8 cellular contexts compared by ENCODE assay signal in genomic region chr13:31199849-31200635, GRCh38. TPM values are rescaled to one million over a fixed set of nuclear protein-coding genes. Genes with fewer than 3 reads are reported as not detected.
DNase-seq lines count a peak whose midpoint lies in the region; ATAC-seq and TF ChIP-seq lines count a peak whose summit lies in the region.

Gene B3GLCT, plus strand, starts transcription at chr13:31199975. Its CDS starts 110 bp downstream, at chr13:31200085.

- 0 out of 2 replicates have a peak, but pooled peaks cover 5% of the 10 kb centered on the region for H3F3A ChIP-seq in SU-DHL-6 (ENCODE audit: insufficient read depth)

- peaks cover 20 to 24% of the 10 kb centered on the region in 2 experiments for H3K4me1 Mint-ChIP-seq in H9
- H3K4me1 Mint-ChIP-seq in activated naive CD8-positive, alpha-beta T cell treated with anti-CD3 and anti-CD28 coated beads, Interleukin-2, amount 50 U/mL, for 24 hours: peaks cover 40% of the 10 kb centered on the region

- no peaks in the 10 kb centered on the region for H3K23me2 ChIP-seq in H9 (ENCODE audit: insufficient read length, low read depth, low read length, poor library complexity, severe bottlenecking)

- no peaks in the 10 kb centered on the region for H4K20me1 ChIP-seq in H9 (ENCODE audit: control insufficient read depth, insufficient read depth, insufficient read length)
- no peaks in the 10 kb centered on the region for H4K20me1 ChIP-seq in SU-DHL-6 (ENCODE audit: low read depth, low read length)

- H3K9me3 Mint-ChIP-seq in H9: peaks cover 0 to 2% of the 10 kb centered on the region in 2 experiments; a peak in 3 of 5 replicates
- H3K9me3 Mint-ChIP-seq in activated naive CD8-positive, alpha-beta T cell treated with anti-CD3 and anti-CD28 coated beads, Interleukin-2, amount 50 U/mL, for 24 hours: no peaks in the 10 kb centered on the region

- H3K79me1 ChIP-seq in H9 (ENCODE audit: insufficient read depth, low read depth, low read length, poor library complexity, severe bottlenecking) (no peaks in the 10 kb centered on the region), trophoblast cell (ENCODE audit: low read length) (peaks cover 7% of the 10 kb centered on the region)

- no peaks in the 10 kb centered on the region for H3K9me3 ChIP-seq in H9 (ENCODE audit: control insufficient read depth, low read depth, low read length)
- H3K9me3 ChIP-seq in SU-DHL-6 (ENCODE audit: insufficient read depth, low read length): no peaks in the 10 kb centered on the region
- no peaks in the 10 kb centered on the region for H3K9me3 ChIP-seq in cardiac muscle cell (ENCODE audit: low read depth)
- no peaks in the 10 kb centered on the region for H3K9me3 ChIP-seq in trophoblast cell (ENCODE audit: insufficient read depth, low read depth, low read length)
- H3K9me3 ChIP-seq in tibial nerve: no peaks in the 10 kb centered on the region

- H2BK5ac ChIP-seq in H9 (ENCODE audit: insufficient read length, low read length) (no peak within 1 kb of the TSS), trophoblast cell (ENCODE audit: low read depth, low read length, poor library complexity) (peak within 1 kb of the TSS; percentile 95)

- H4K8ac ChIP-seq in H9 (replicated peaks; ENCODE audit: insufficient read length, low read depth, low read length) (no peak within 1 kb of the TSS), trophoblast cell (ENCODE audit: low read depth, low read length) (peak within 1 kb of the TSS; percentile 97)

- TF ChIP-seq CTCF in GM06990 (IDR thresholded peaks at IDR 0.05; ENCODE audit: insufficient read depth, low read length, poor library complexity, severe bottlenecking): peak; percentile 42
- TF ChIP-seq CTCF in H9 (conservative IDR thresholded peaks at IDR 0.05): peak; percentile 84
- TF ChIP-seq CTCF in SU-DHL-6 (IDR thresholded peaks at IDR 0.05; ENCODE audit: insufficient read depth, low read length, poor library complexity, severe bottlenecking): peak; percentile 66
- TF ChIP-seq CTCF in cardiac muscle cell (IDR thresholded peaks at IDR 0.05; ENCODE audit: low read depth, low read length): peak; percentile 70
- TF ChIP-seq CTCF in tibial nerve (IDR thresholded peaks at IDR 0.05): peak; percentile 68 to 97 (median 94)

- H3K27ac ChIP-seq in H9 (ENCODE audit: insufficient read length, low read depth, low read length): no peak within 1 kb of the TSS
- peak within 1 kb of the TSS; percentile 86 for H3K27ac ChIP-seq in SU-DHL-6 (ENCODE audit: low read depth, low read length)
- peak within 1 kb of the TSS; percentile 94 for H3K27ac ChIP-seq in cardiac muscle cell
- H3K27ac ChIP-seq in trophoblast cell (ENCODE audit: low read depth, low read length): peak within 1 kb of the TSS; percentile 99
- H3K27ac ChIP-seq in tibial nerve: peak within 1 kb of the TSS; percentile 92 to 99 (median 96)

- H4K91ac ChIP-seq in H9 (ENCODE audit: insufficient read length, low read depth, low read length) (no peak within 1 kb of the TSS), trophoblast cell (ENCODE audit: low read depth, low read length) (peak within 1 kb of the TSS; percentile 100)

- peak in 1 of 2 donors; percentile 14 for TF ChIP-seq EP300 in tibial nerve (IDR thresholded peaks at IDR 0.05)

- H4K12ac ChIP-seq in trophoblast cell (ENCODE audit: low read depth, low read length): peak within 1 kb of the TSS; percentile 98

- peak in 1 of 2 donors; percentile 29 for TF ChIP-seq POLR2A in tibial nerve (IDR thresholded peaks at IDR 0.05)

- no CpG with 5 or more reads among the region's 125 CpGs for WGBS in H9 (ENCODE audit: extremely low coverage, insufficient read length, low lambda C conversion rate)
- WGBS in trophoblast cell (ENCODE audit: extremely low coverage, insufficient coverage, insufficient read length): no CpG with 5 or more reads among the region's 125 CpGs
- 1% methylated on average over 8 of the region's 125 CpGs; no CpG with 5 or more reads in 1 of the 2 donors for WGBS in tibial nerve, 2 donors

- H3K36me3 ChIP-seq in GM06990 (ENCODE audit: control insufficient read depth, insufficient read depth, low read length): no peaks in the 10 kb centered on the region
- no peaks in the 10 kb centered on the region for H3K36me3 ChIP-seq in SU-DHL-6 (ENCODE audit: low read length)
- no peaks in the 10 kb centered on the region for H3K36me3 ChIP-seq in cardiac muscle cell
- H3K36me3 ChIP-seq in trophoblast cell (ENCODE audit: control insufficient read depth in 1 of 2, insufficient read depth in 2 of 2, low read length in 2 of 2): no peaks in the 10 kb centered on the region
- no peaks in the 10 kb centered on the region for H3K36me3 ChIP-seq in tibial nerve

- no peak within 1 kb of the TSS for H2BK20ac ChIP-seq in H9 (ENCODE audit: low read depth, low read length, poor library complexity, severe bottlenecking)

- H3K79me2 ChIP-seq in H9 (ENCODE audit: insufficient read depth, low read length): no peaks in the 10 kb centered on the region
- H3K79me2 ChIP-seq in SU-DHL-6 (ENCODE audit: insufficient read depth, low read length): no peaks in the 10 kb centered on the region
- peaks cover 6% of the 10 kb centered on the region for H3K79me2 ChIP-seq in trophoblast cell (ENCODE audit: control insufficient read depth, insufficient read depth, low read length, poor library complexity)

- H3K56ac ChIP-seq in H9 (ENCODE audit: insufficient read length, low read depth, low read length): no peak within 1 kb of the TSS

- H3K27me3 ChIP-seq in GM06990 (replicated peaks; ENCODE audit: control insufficient read depth, insufficient read depth, low read length) (no peaks in the 10 kb centered on the region), H9 (ENCODE audit: insufficient read depth, low read length) (no peaks in the 10 kb centered on the region), SU-DHL-6 (ENCODE audit: low read length) (no peaks in the 10 kb centered on the region), cardiac muscle cell (no peaks in the 10 kb centered on the region), trophoblast cell (ENCODE audit: insufficient read depth, low read length) (no peaks in the 10 kb centered on the region), tibial nerve (no peaks in the 10 kb centered on the region)

- H3K36me3 Mint-ChIP-seq in H9 (ENCODE audit: insufficient read depth in 1 of 3, low read depth in 3 of 3): peaks cover 0 to 2% (median 0%) of the 10 kb centered on the region in 3 experiments; a peak in 3 of 7 replicates
- peaks cover 1% of the 10 kb centered on the region for H3K36me3 Mint-ChIP-seq in activated naive CD8-positive, alpha-beta T cell treated with anti-CD3 and anti-CD28 coated beads, Interleukin-2, amount 50 U/mL, for 24 hours (ENCODE audit: low read depth)

- H3K18ac ChIP-seq in H9 (ENCODE audit: insufficient read length, low read depth, low read length) (no peak within 1 kb of the TSS), trophoblast cell (ENCODE audit: low read length) (peak within 1 kb of the TSS; percentile 96)

- H3K23ac ChIP-seq in H9 (ENCODE audit: insufficient read length, low read depth, low read length) (no peak within 1 kb of the TSS), trophoblast cell (ENCODE audit: low read length) (no peak within 1 kb of the TSS)

- ATAC-seq in activated naive CD8-positive, alpha-beta T cell treated with anti-CD3 and anti-CD28 coated beads, Interleukin-2, amount 50 U/mL, for 24 hours: peak; percentile 79

- peak within 1 kb of the TSS in 2 of 3 experiments; percentile 52 to 71; a peak in 3 of 7 replicates for H3K27ac Mint-ChIP-seq in H9
- peak within 1 kb of the TSS; percentile 48 for H3K27ac Mint-ChIP-seq in activated naive CD8-positive, alpha-beta T cell treated with anti-CD3 and anti-CD28 coated beads, Interleukin-2, amount 50 U/mL, for 24 hours

- no peak within 1 kb of the TSS for H2BK120ac ChIP-seq in H9 (ENCODE audit: low read depth, low read length, poor library complexity, severe bottlenecking)
- H2BK120ac ChIP-seq in trophoblast cell (ENCODE audit: insufficient read depth, low read length, poor library complexity): peak within 1 kb of the TSS; percentile 98

- peak; percentile 87 for DNase-seq in GM06990 (ENCODE audit: extremely low read depth, insufficient read length)
- peak; percentile 87 for DNase-seq in H9
- DNase-seq in M059J (ENCODE audit: low read depth): peak; percentile 71
- peak; percentile 83 for DNase-seq in activated naive CD8-positive, alpha-beta T cell treated with anti-CD3 and anti-CD28 coated beads, Interleukin-2, amount 50 U/mL, for 24 hours
- DNase-seq in cardiac muscle cell (ENCODE audit: low read depth in 1 of 2, low spot score in 1 of 2): peak; percentile 87
- peak; percentile 74 to 91 for DNase-seq in trophoblast cell
- peak; percentile 51 to 54 for DNase-seq in tibial nerve (ENCODE audit: low spot score in 2 of 2)

- H3K14ac ChIP-seq in H9 (ENCODE audit: insufficient read depth, low read length) (peak within 1 kb of the TSS; percentile 84), trophoblast cell (ENCODE audit: low read length) (peak within 1 kb of the TSS; percentile 99)

- H2AK5ac ChIP-seq in H9 (ENCODE audit: insufficient read length, low read length) (no peak within 1 kb of the TSS), trophoblast cell (ENCODE audit: low read length) (no peak within 1 kb of the TSS)

- no peak within 1 kb of the TSS for H2AFZ ChIP-seq in H9 (ENCODE audit: low read length)
- peak within 1 kb of the TSS; percentile 89 for H2AFZ ChIP-seq in SU-DHL-6 (ENCODE audit: low read depth, low read length, severe bottlenecking)
- peak within 1 kb of the TSS; percentile 99 for H2AFZ ChIP-seq in trophoblast cell (ENCODE audit: insufficient read depth, low read length, poor library complexity)

- H3K4me3 Mint-ChIP-seq in H9: peak within 1 kb of the TSS; percentile 70 to 85
- H3K4me3 Mint-ChIP-seq in activated naive CD8-positive, alpha-beta T cell treated with anti-CD3 and anti-CD28 coated beads, Interleukin-2, amount 50 U/mL, for 24 hours: peak within 1 kb of the TSS; percentile 78

- no peak within 1 kb of the TSS for H3T11ph ChIP-seq in H9 (ENCODE audit: low read length)

- H3K9ac ChIP-seq in H9 (ENCODE audit: extremely low read depth, insufficient read length, low read length) (peak within 1 kb of the TSS; percentile 35), SU-DHL-6 (ENCODE audit: low read length) (peak within 1 kb of the TSS; percentile 84), trophoblast cell (ENCODE audit: low read length) (peak within 1 kb of the TSS; percentile 96)

- H3K4ac ChIP-seq in H9 (ENCODE audit: low read depth, low read length) (no peak within 1 kb of the TSS), trophoblast cell (ENCODE audit: low read depth, low read length) (peak within 1 kb of the TSS; percentile 96)

- H3K4me1 ChIP-seq in H9 (ENCODE audit: insufficient read depth, low read length) (no peaks in the 10 kb centered on the region), cardiac muscle cell (ENCODE audit: low read depth) (no peaks in the 10 kb centered on the region), trophoblast cell (ENCODE audit: control insufficient read depth in 1 of 2, insufficient read depth in 2 of 2, low read length in 2 of 2) (peaks cover 3 to 7% of the 10 kb centered on the region in 2 experiments), tibial nerve (peaks cover 0 to 28% (median 11%) of the 10 kb centered on the region in 4 donors)

- no peak within 1 kb of the TSS for H2BK15ac ChIP-seq in H9 (ENCODE audit: low read depth, low read length)

- H3K27me3 Mint-ChIP-seq in H9 (ENCODE audit: low read depth): peaks cover 6% of the 10 kb centered on the region; the same call in 1 of the 2 replicates
- H3K27me3 Mint-ChIP-seq in activated naive CD8-positive, alpha-beta T cell treated with anti-CD3 and anti-CD28 coated beads, Interleukin-2, amount 50 U/mL, for 24 hours: no peaks in the 10 kb centered on the region

- H3K4me2 ChIP-seq in H9 (ENCODE audit: insufficient read depth, insufficient read length, low read length): peak within 1 kb of the TSS; percentile 26
- peak within 1 kb of the TSS; percentile 79 for H3K4me2 ChIP-seq in SU-DHL-6 (ENCODE audit: low read depth, low read length, poor library complexity, severe bottlenecking)
- H3K4me2 ChIP-seq in trophoblast cell (ENCODE audit: low read length): peak within 1 kb of the TSS; percentile 56

- H3K4me3 ChIP-seq in GM06990 (replicated peaks; ENCODE audit: low read depth, low read length) (peak within 1 kb of the TSS; percentile 56), SU-DHL-6 (ENCODE audit: insufficient read depth, low read length, poor library complexity, severe bottlenecking) (peak within 1 kb of the TSS; percentile 74), cardiac muscle cell (peak within 1 kb of the TSS; percentile 55), trophoblast cell (ENCODE audit: low read depth, low read length) (peak within 1 kb of the TSS; percentile 99), tibial nerve (peak within 1 kb of the TSS; percentile 50 to 90 (median 74))

- H2BK12ac ChIP-seq in H9 (ENCODE audit: insufficient read length, low read depth, low read length) (no peak within 1 kb of the TSS), trophoblast cell (ENCODE audit: low read length) (no peak within 1 kb of the TSS)

- no peaks in the 10 kb centered on the region for H3K9me2 ChIP-seq in SU-DHL-6 (replicated peaks; ENCODE audit: insufficient read depth, low read length)

- no peak within 1 kb of the TSS for H4K5ac ChIP-seq in H9 (ENCODE audit: insufficient read length, low read depth, low read length)

RNA-seq across cellular contexts. Expression of gene B3GLCT, which starts in this region (rescaled TPM):
- 5.4 and 5.8 TPM in 2 replicates for total RNA-seq in H9 (2021)
- total RNA-seq in M059J (2014; rRNA removed; shearing (Covaris generic)): 22.1 and 23.2 TPM in 2 replicates
- 5.8 and 6.2 TPM in 2 replicates for total RNA-seq in cardiac muscle cell
- polyA plus RNA-seq in cardiac muscle cell: 4.5 and 9.5 TPM in 2 replicates
- 6.2 and 6.3 TPM in 2 replicates for polyA plus RNA-seq in trophoblast cell (2013)
- total RNA-seq in tibial nerve: 10 to 100 TPM in 1 of 4 donors, 1 to 10 TPM in 3; 5.4 to 14.1 (median 6.6) TPM

Comparison
In these comparisons a context has a peak if more than half of its experiments do, and no peak if none do; other contexts are left out.
1. CTCF ChIP-seq: peak in every context shown above with its lines; median percentile 94 in tibial nerve; 84 in H9; 70 in cardiac muscle cell; 66 in SU-DHL-6; 42 in GM06990.
2. H3K4me2 ChIP-seq: peak in every context shown above with its lines; median percentile 79 in SU-DHL-6; 56 in trophoblast cell; 26 in H9.
3. H3K9ac ChIP-seq: peak in every context shown above with its lines; median percentile 96 in trophoblast cell; 84 in SU-DHL-6; 35 in H9.